8 cellular contexts compared by ENCODE assay signal in the genomic region with DNA sequence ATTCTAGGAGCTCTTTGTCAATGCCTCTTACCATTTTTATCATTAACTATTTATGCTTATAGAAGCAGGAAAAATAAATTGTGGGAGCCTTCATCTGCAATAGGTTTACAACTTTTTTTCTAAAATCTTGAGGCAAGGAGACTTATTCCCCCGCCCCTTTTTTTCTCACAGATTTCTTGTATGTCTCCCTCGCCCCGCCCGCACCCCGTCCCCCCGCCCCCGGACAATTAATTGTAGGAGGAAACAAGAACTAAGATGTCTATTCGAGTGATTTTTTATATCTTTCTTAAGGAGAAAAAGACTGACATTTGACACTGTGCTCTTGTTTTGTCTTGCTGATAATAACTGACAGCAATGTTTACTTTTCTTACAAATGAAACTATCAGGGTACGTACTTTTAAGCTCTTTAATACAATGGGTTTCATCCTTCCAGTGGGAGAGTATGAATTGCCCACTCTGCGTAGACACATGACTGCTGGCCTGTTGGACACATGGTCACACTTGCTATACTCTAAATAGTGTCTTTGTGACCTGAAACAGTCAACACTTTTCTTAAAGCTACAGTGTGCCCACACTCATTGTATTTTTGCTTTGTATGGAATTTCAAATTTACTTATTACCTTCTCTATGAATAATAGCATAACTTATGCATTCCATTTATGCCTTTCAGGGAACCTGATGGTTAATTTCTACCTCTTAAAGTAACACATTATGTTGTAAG. TPM values are rescaled to one million over a fixed set of nuclear protein-coding genes. Genes with fewer than 3 reads are reported as not detected.
A peak's percentile ranks its signal among the peaks of the same experiment; 100 is the strongest.
DNase-seq lines count a peak whose midpoint lies in the region; ATAC-seq lines count a peak whose summit lies in the region.

No MANE protein-coding gene starts in this region.

- H3K9me3 Mint-ChIP-seq in activated CD4-positive, alpha-beta T cell treated with anti-CD3 and anti-CD28 coated beads, Interleukin-2, amount 10 ng/mL, durations not matched to agents 24 days and 14 days: peaks cover 9% of the 10 kb centered on the region
- H3K9me3 Mint-ChIP-seq in activated CD4-positive, alpha-beta memory T cell treated with anti-CD3 and anti-CD28 coated beads for 36 hours: peaks cover 5% of the 10 kb centered on the region
- H3K9me3 Mint-ChIP-seq in immature natural killer cell: no peaks in the 10 kb centered on the region

- POLR2A ChIA-PET in activated CD4-positive, alpha-beta memory T cell treated with anti-CD3 and anti-CD28 coated beads for 36 hours (lab: Charles Lee): interaction anchor here (1.2 to 2.9 kb wide), 5 partner anchors 21 to 362 kb away, joined by 3 to 15 read pairs (median 8); no protein-coding TSS in a partner anchor

- intact Hi-C loops in activated CD4-positive, alpha-beta T cell treated with anti-CD3 and anti-CD28 coated beads, Interleukin-2, amount 10 ng/mL, durations not matched to agents 24 days and 14 days (cut with micrococcal nuclease): loop anchor here (1.0 to 5.0 kb wide), 3 partner anchors 21 to 426 kb away; no protein-coding TSS in a partner anchor
- intact Hi-C loops in activated CD4-positive, alpha-beta memory T cell treated with anti-CD3 and anti-CD28 coated beads for 36 hours (cut with micrococcal nuclease): loop anchor here (5.0 to 10.0 kb wide), 3 partner anchors 104 to 986 kb away; no protein-coding TSS in a partner anchor

- no peaks in the 10 kb centered on the region for H3K27me3 Mint-ChIP-seq in activated CD4-positive, alpha-beta T cell treated with anti-CD3 and anti-CD28 coated beads, Interleukin-2, amount 10 ng/mL, durations not matched to agents 24 days and 14 days
- no peaks in the 10 kb centered on the region for H3K27me3 Mint-ChIP-seq in activated CD4-positive, alpha-beta memory T cell treated with anti-CD3 and anti-CD28 coated beads for 36 hours
- peaks cover 11 to 28% (median 25%) of the 10 kb centered on the region in 3 donors for H3K27me3 Mint-ChIP-seq in immature natural killer cell (ENCODE audit: low read depth in 3 of 3)

- H3K27ac Mint-ChIP-seq in activated CD4-positive, alpha-beta T cell treated with anti-CD3 and anti-CD28 coated beads, Interleukin-2, amount 10 ng/mL, durations not matched to agents 24 days and 14 days: peak overlapping the region; percentile 95
- peak overlapping the region; percentile 99 for H3K27ac Mint-ChIP-seq in activated CD4-positive, alpha-beta memory T cell treated with anti-CD3 and anti-CD28 coated beads for 36 hours
- peak overlapping the region; percentile 95 to 99 (median 99) for H3K27ac Mint-ChIP-seq in immature natural killer cell

- ATAC-seq in GM19035 (IDR thresholded peaks at IDR 0.05; ENCODE audit: unreplicated experiment): no peak

- H3K4me1 Mint-ChIP-seq in activated CD4-positive, alpha-beta T cell treated with anti-CD3 and anti-CD28 coated beads, Interleukin-2, amount 10 ng/mL, durations not matched to agents 24 days and 14 days: peaks cover 30% of the 10 kb centered on the region
- H3K4me1 Mint-ChIP-seq in activated CD4-positive, alpha-beta memory T cell treated with anti-CD3 and anti-CD28 coated beads for 36 hours (ENCODE audit: low read depth): peaks cover 35% of the 10 kb centered on the region
- H3K4me1 Mint-ChIP-seq in immature natural killer cell: peaks cover 43 to 51% of the 10 kb centered on the region in 2 donors

- peaks cover 37% of the 10 kb centered on the region for H3K36me3 Mint-ChIP-seq in activated CD4-positive, alpha-beta T cell treated with anti-CD3 and anti-CD28 coated beads, Interleukin-2, amount 10 ng/mL, durations not matched to agents 24 days and 14 days (ENCODE audit: low read depth)
- H3K36me3 Mint-ChIP-seq in activated CD4-positive, alpha-beta memory T cell treated with anti-CD3 and anti-CD28 coated beads for 36 hours: peaks cover 19% of the 10 kb centered on the region
- H3K36me3 Mint-ChIP-seq in immature natural killer cell: peaks cover 0 to 8% (median 0%) of the 10 kb centered on the region in 3 donors

- H3K4me3 Mint-ChIP-seq in activated CD4-positive, alpha-beta T cell treated with anti-CD3 and anti-CD28 coated beads, Interleukin-2, amount 10 ng/mL, durations not matched to agents 24 days and 14 days: peak overlapping the region; percentile 95
- H3K4me3 Mint-ChIP-seq in activated CD4-positive, alpha-beta memory T cell treated with anti-CD3 and anti-CD28 coated beads for 36 hours: peak overlapping the region; percentile 92
- H3K4me3 Mint-ChIP-seq in immature natural killer cell: peak overlapping the region; percentile 93 to 99 (median 96)

- H3K27ac ChIP-seq in temporal lobe (ENCODE audit: low read depth, low read length): peak overlapping the region; percentile 81

- CTCF ChIA-PET in activated CD4-positive, alpha-beta memory T cell treated with anti-CD3 and anti-CD28 coated beads for 36 hours (lab: Charles Lee): interaction anchor here (1.2 to 4.4 kb wide), 5 partner anchors 121 to 361 kb away, joined by 3 to 27 read pairs (median 13); no protein-coding TSS in a partner anchor

- DNase-seq in activated CD4-positive, alpha-beta T cell treated with anti-CD3 and anti-CD28 coated beads, Interleukin-2, amount 10 ng/mL, durations not matched to agents 24 days and 14 days: no peak
- no peak for DNase-seq in activated CD4-positive, alpha-beta T cell treated with anti-CD3 and anti-CD28 coated beads for 4 hours
- DNase-seq in activated CD4-positive, alpha-beta memory T cell treated with anti-CD3 and anti-CD28 coated beads for 36 hours: no peak
- DNase-seq in immature natural killer cell (no peak), islet precursor cell (no peak), AG08396 (ENCODE audit: low spot score) (no peak)

RNA-seq across cellular contexts. Expression of gene IVNS1ABP, which starts 1.5 kb away (rescaled TPM):
- total RNA-seq in activated CD4-positive, alpha-beta T cell treated with anti-CD3 and anti-CD28 coated beads, Interleukin-2, amount 10 ng/mL, durations not matched to agents 24 days and 14 days: 186 and 187 TPM in 2 replicates
- 100 to 1,000 TPM; 133 to 134 TPM for total RNA-seq in activated CD4-positive, alpha-beta memory T cell treated with anti-CD3 and anti-CD28 coated beads for 36 hours
- polyA plus RNA-seq in immature natural killer cell: 100 to 1,000 TPM in 2 of 3 donors, 10 to 100 TPM in 1; 68.6 to 146 (median 110) TPM
- 149 TPM for total RNA-seq in temporal lobe
